ENCODE assay signal across 10 cellular contexts in genomic region chr22:46681010-46681409, GRCh38. TPM values are rescaled to one million over a fixed set of nuclear protein-coding genes. Genes with fewer than 3 reads are reported as not detected.
DNase-seq lines count a peak whose midpoint lies in the region; ATAC-seq and TF ChIP-seq lines count a peak whose summit lies in the region.
"Had no signal": no experiment of that assay in that cellular context is flagged by ENCODE, and none has a peak within 500 bp of the region (broad histone marks: within the 10 kb centered on the region; RNA-seq: fewer than 3 reads in every experiment).

No MANE protein-coding gene starts in this region.

- CTCF ChIA-PET in MCF 10A (lab: Yijun Ruan, JAX): interaction anchor here (1.5 kb wide), 1 partner anchor 117 kb away, joined by 4 read pairs; no protein-coding TSS in a partner anchor

- peak; percentile 16 for DNase-seq in MCF 10A (ENCODE audit: unreplicated experiment)
- DNase-seq in breast epithelium (ENCODE audit: low spot score in 2 of 2): no peak
- no peak for DNase-seq in MM.1S
- DNase-seq in astrocyte of the spinal cord (ENCODE audit: low read depth, low spot score): no peak
- no peak for DNase-seq in spleen
- no peak for DNase-seq in inferior parietal cortex (ENCODE audit: extremely low spot score)
- DNase-seq in DMS53 treated with DMSO at 0.1 percent for 48 hours (lab: John Stamatoyannopoulos, UW; ENCODE audit: unreplicated experiment): no peak
- DNase-seq: effector CD4-positive, alpha-beta T cell; NCI-H774 had no signal

- no peak overlapping the region for H3K27ac ChIP-seq in breast epithelium
- H3K27ac ChIP-seq in MM.1S (ENCODE audit: low read length): no peak overlapping the region
- H3K27ac ChIP-seq in spleen: no peak overlapping the region

- no peak overlapping the region for H3K4me2 ChIP-seq in MM.1S (ENCODE audit: low read depth, low read length)

- H4K20me1 ChIP-seq in MM.1S (ENCODE audit: insufficient read depth, low read length): no peaks in the 10 kb centered on the region

- H3F3A ChIP-seq in MM.1S (ENCODE audit: insufficient read depth, low read length): 0 out of 2 replicates have a peak, but pooled peaks cover 6% of the 10 kb centered on the region

- no peaks in the 10 kb centered on the region for H3K79me2 ChIP-seq in MM.1S (ENCODE audit: low read length)

- in situ Hi-C loops in astrocyte of the spinal cord (cut with HindIII; ENCODE audit: low sequenced_read_pairs): no loop called here

- POLR2A ChIA-PET in MCF 10A (lab: Yijun Ruan, JAX): no interaction called here

- no peaks in the 10 kb centered on the region for H3K4me1 Mint-ChIP-seq in MCF 10A (ENCODE audit: insufficient read depth, unreplicated experiment)

- no peak overlapping the region for H2AFZ ChIP-seq in MM.1S (ENCODE audit: low read length)

- H3K9me2 ChIP-seq in MM.1S (replicated peaks; ENCODE audit: insufficient read depth, low read length): no peaks in the 10 kb centered on the region

- H3K27me3 ChIP-seq in breast epithelium: no peaks in the 10 kb centered on the region
- H3K27me3 ChIP-seq in MM.1S (replicated peaks; ENCODE audit: insufficient read depth, low read length): no peaks in the 10 kb centered on the region
- no peaks in the 10 kb centered on the region for H3K27me3 ChIP-seq in spleen (replicated peaks in 1 of 7)

- H3K9me3 ChIP-seq in breast epithelium: no peaks in the 10 kb centered on the region
- no peaks in the 10 kb centered on the region for H3K9me3 ChIP-seq in MM.1S (replicated peaks; ENCODE audit: insufficient read depth, low read length)
- H3K9me3 ChIP-seq in spleen: no peaks in the 10 kb centered on the region

- no peak overlapping the region for H3K9ac ChIP-seq in MM.1S (ENCODE audit: low read length)

- no peaks in the 10 kb centered on the region for H3K27me3 Mint-ChIP-seq in MCF 10A (ENCODE audit: insufficient read depth, unreplicated experiment)

- intact Hi-C loops in MCF 10A (cut with micrococcal nuclease) (no loop called here), breast epithelium (cut with DNase I; ENCODE audit: low total_unique reads) (loop anchor here (10.0 kb wide), 1 partner anchor 1806 kb away; no protein-coding TSS in a partner anchor), spleen (cut with DNase I; ENCODE audit: low total_unique reads) (no loop called here)

- no peaks in the 10 kb centered on the region for H3K36me3 ChIP-seq in breast epithelium
- H3K36me3 ChIP-seq in MM.1S (replicated peaks; ENCODE audit: insufficient read depth, low read length): no peaks in the 10 kb centered on the region
- H3K36me3 ChIP-seq in spleen: peaks cover 0 to 52% (median 16%) of the 10 kb centered on the region in 6 donors

- BruUV-seq in MCF 10A (replicated peaks; lab: Mats Ljungman, UMichigan): no TSS peak

- TF ChIP-seq CTCF in MCF 10A (IDR thresholded peaks at IDR 0.05; ENCODE audit: unreplicated experiment): peak; percentile 26
- no peak for TF ChIP-seq CTCF in breast epithelium (IDR thresholded peaks at IDR 0.05)
- TF ChIP-seq CTCF in MM.1S (IDR thresholded peaks at IDR 0.05; ENCODE audit: low read length): peak; percentile 43
- peak; percentile 41 for TF ChIP-seq CTCF in astrocyte of the spinal cord (IDR thresholded peaks at IDR 0.05; ENCODE audit: low read depth, low read length)
- peak in 6 of 11 experiments; percentile 12 to 47 (median 36) for TF ChIP-seq CTCF in spleen (IDR thresholded peaks at IDR 0.05 in 8 of 11, conservative IDR thresholded peaks at IDR 0.05 in 3 of 11)

- no peak for ATAC-seq in GM21717 (IDR thresholded peaks at IDR 0.05; ENCODE audit: unreplicated experiment)

- WGBS in spleen, 5 donors: 79 to 88% (median 85%) methylated on average over 7 of the region's 7 CpGs

- no peak overlapping the region for H3K27ac Mint-ChIP-seq in MCF 10A (ENCODE audit: low read depth, unreplicated experiment)

- H3K4me1 ChIP-seq in breast epithelium (no peaks in the 10 kb centered on the region), MM.1S (ENCODE audit: low read length) (no peaks in the 10 kb centered on the region), spleen (peaks cover 13 to 49% (median 31%) of the 10 kb centered on the region in 6 donors)

- H3K36me3 Mint-ChIP-seq in MCF 10A (ENCODE audit: insufficient read depth, unreplicated experiment): peaks cover 12% of the 10 kb centered on the region

- TF ChIP-seq POLR2A in breast epithelium (IDR thresholded peaks at IDR 0.05) (no peak), spleen (IDR thresholded peaks at IDR 0.05) (no peak)

- no peak overlapping the region for H3K4me3 ChIP-seq in breast epithelium
- H3K4me3 ChIP-seq in MM.1S (ENCODE audit: low read length): no peak overlapping the region
- H3K4me3 ChIP-seq in astrocyte of the spinal cord (ENCODE audit: low read depth, low read length): no peak overlapping the region
- no peak overlapping the region for H3K4me3 ChIP-seq in spleen

- H3K4me3 Mint-ChIP-seq in MCF 10A (ENCODE audit: unreplicated experiment): no peak overlapping the region

- H3K9me3 Mint-ChIP-seq in MCF 10A (ENCODE audit: unreplicated experiment): no peaks in the 10 kb centered on the region

RNA-seq across cellular contexts. Expression of gene CERK, which starts 57.0 kb away (rescaled TPM):
- total RNA-seq in MCF 10A (2022): 11.6 and 20.2 TPM in 2 replicates
- total RNA-seq in breast epithelium: 10 to 100 TPM; 23.3 to 37.3 (median 26.5) TPM
- total RNA-seq in spleen: 10 to 100 TPM; 31.3 to 47.1 (median 40.6) TPM
- 10 to 100 TPM; 13.7 to 17.1 (median 14.5) TPM for polyA plus RNA-seq in spleen

Comparison
In these comparisons a context has a peak if more than half of its experiments do, and no peak if none do; other contexts are left out.
1. CTCF ChIP-seq: peak in MCF 10A (single experiment), MM.1S (single experiment), astrocyte of the spinal cord (single experiment) and spleen (6 of 11); none in breast epithelium (0 of 3).